7 cellular contexts compared by ENCODE assay signal in genomic region chr4:83535520-83535944, GRCh38. TPM values are rescaled to one million over a fixed set of nuclear protein-coding genes. Genes with fewer than 3 reads are reported as not detected.
DNase-seq lines count a peak whose midpoint lies in the region; ATAC-seq and TF ChIP-seq lines count a peak whose summit lies in the region.

No MANE protein-coding gene starts in this region.

- H3K4me3 Mint-ChIP-seq in activated CD4-positive, alpha-beta memory T cell treated with anti-CD3 and anti-CD28 coated beads, Interleukin-2, amount 10 ng/mL, durations not matched to agents 7 days and 5 days = peak overlapping the region; percentile 80
- peak overlapping the region; percentile 93 for H3K4me3 Mint-ChIP-seq in endothelial cell (ENCODE audit: unreplicated experiment)

- H3K4me1 ChIP-seq in mucosa of stomach (ENCODE audit: control insufficient read depth, insufficient read depth, low read length) (peaks cover 16% of the 10 kb centered on the region), stomach smooth muscle (ENCODE audit: control insufficient read depth, insufficient read depth, low read length) (peaks cover 10% of the 10 kb centered on the region)

- H3K27ac Mint-ChIP-seq in activated CD4-positive, alpha-beta memory T cell treated with anti-CD3 and anti-CD28 coated beads, Interleukin-2, amount 10 ng/mL, durations not matched to agents 7 days and 5 days = peak overlapping the region; percentile 32
- H3K27ac Mint-ChIP-seq in endothelial cell (ENCODE audit: unreplicated experiment) = no peak overlapping the region

- H3K36me3 ChIP-seq in mucosa of stomach (ENCODE audit: control insufficient read depth, insufficient read depth, low read length) = no peaks in the 10 kb centered on the region
- H3K36me3 ChIP-seq in stomach smooth muscle (ENCODE audit: control insufficient read depth in 2 of 2, insufficient read depth in 2 of 2, low read length in 2 of 2) = no peaks in the 10 kb centered on the region

- H3K27ac ChIP-seq in stomach smooth muscle (ENCODE audit: low read length) = peak overlapping the region; percentile 64

- ATAC-seq in GM18502 (IDR thresholded peaks at IDR 0.05; ENCODE audit: poor library complexity, unreplicated experiment) (peak; percentile 50), HG02759 (IDR thresholded peaks at IDR 0.05; ENCODE audit: unreplicated experiment) (peak; percentile 30)

- no peak for TF ChIP-seq CTCF in endothelial cell (IDR thresholded peaks at IDR 0.05; ENCODE audit: unreplicated experiment)

- H3K9me3 ChIP-seq in mucosa of stomach (ENCODE audit: control insufficient read depth, low read length) (no peaks in the 10 kb centered on the region), stomach smooth muscle (ENCODE audit: control insufficient read depth in 2 of 2, low read length in 2 of 2) (no peaks in the 10 kb centered on the region)

- DNase-seq in NCI-H2107 (lab: John Stamatoyannopoulos, UW) = peak; percentile 2
- DNase-seq in activated CD4-positive, alpha-beta memory T cell treated with anti-CD3 and anti-CD28 coated beads, Interleukin-2, amount 10 ng/mL, durations not matched to agents 7 days and 5 days = peak; percentile 39
- DNase-seq in endothelial cell (ENCODE audit: low spot score) = peak; percentile 11

- peak overlapping the region; percentile 84 for H3K9ac ChIP-seq in mucosa of stomach (ENCODE audit: low read length)
- H3K9ac ChIP-seq in stomach smooth muscle (ENCODE audit: low read length in 2 of 2) = peak overlapping the region; percentile 74 to 92

- CTCF ChIA-PET in activated CD4-positive, alpha-beta memory T cell treated with anti-CD3 and anti-CD28 coated beads, Interleukin-2, amount 10 ng/mL, durations not matched to agents 7 days and 5 days (lab: Charles Lee) = interaction anchor here (1.0 to 2.0 kb wide), 5 partner anchors 9 to 104 kb away, joined by 3 to 7 read pairs (median 3); no protein-coding TSS in a partner anchor

- no peaks in the 10 kb centered on the region for H3K9me3 Mint-ChIP-seq in activated CD4-positive, alpha-beta memory T cell treated with anti-CD3 and anti-CD28 coated beads, Interleukin-2, amount 10 ng/mL, durations not matched to agents 7 days and 5 days
- H3K9me3 Mint-ChIP-seq in endothelial cell (ENCODE audit: unreplicated experiment) = no peaks in the 10 kb centered on the region

- peaks cover 34% of the 10 kb centered on the region for H3K4me1 Mint-ChIP-seq in activated CD4-positive, alpha-beta memory T cell treated with anti-CD3 and anti-CD28 coated beads, Interleukin-2, amount 10 ng/mL, durations not matched to agents 7 days and 5 days
- peaks cover 14% of the 10 kb centered on the region for H3K4me1 Mint-ChIP-seq in endothelial cell (ENCODE audit: unreplicated experiment)

- peaks cover 45% of the 10 kb centered on the region for H3K27me3 Mint-ChIP-seq in activated CD4-positive, alpha-beta memory T cell treated with anti-CD3 and anti-CD28 coated beads, Interleukin-2, amount 10 ng/mL, durations not matched to agents 7 days and 5 days
- H3K27me3 Mint-ChIP-seq in endothelial cell (ENCODE audit: unreplicated experiment) = peaks cover 11% of the 10 kb centered on the region

- peaks cover 2% of the 10 kb centered on the region for H3K36me3 Mint-ChIP-seq in activated CD4-positive, alpha-beta memory T cell treated with anti-CD3 and anti-CD28 coated beads, Interleukin-2, amount 10 ng/mL, durations not matched to agents 7 days and 5 days (ENCODE audit: low read depth)
- H3K36me3 Mint-ChIP-seq in endothelial cell (ENCODE audit: low read depth, unreplicated experiment) = peaks cover 4% of the 10 kb centered on the region

- POLR2A ChIA-PET in activated CD4-positive, alpha-beta memory T cell treated with anti-CD3 and anti-CD28 coated beads, Interleukin-2, amount 10 ng/mL, durations not matched to agents 7 days and 5 days (lab: Charles Lee) = interaction anchor here (1.1 to 3.2 kb wide), 9 partner anchors 9 to 80 kb away, joined by 3 to 21 read pairs (median 7); partner anchors contain the start of genes HELQ and MRPS18C

- H3K27me3 ChIP-seq in mucosa of stomach (ENCODE audit: control insufficient read depth, insufficient read depth, low read length) (peaks cover 29% of the 10 kb centered on the region), stomach smooth muscle (ENCODE audit: control insufficient read depth in 1 of 2, insufficient read depth in 2 of 2, low read length in 2 of 2) (no peaks in the 10 kb centered on the region)

- peak overlapping the region; percentile 48 for H3K4me3 ChIP-seq in mucosa of stomach (ENCODE audit: low read length)
- H3K4me3 ChIP-seq in stomach smooth muscle (ENCODE audit: low read length in 2 of 2) = peak overlapping the region; percentile 91 to 93

RNA-seq across cellular contexts. Expression of gene GPAT3, which starts 0.4 kb away (rescaled TPM):
- 10 to 100 TPM; 27.2 to 27.7 TPM for total RNA-seq in activated CD4-positive, alpha-beta memory T cell treated with anti-CD3 and anti-CD28 coated beads, Interleukin-2, amount 10 ng/mL, durations not matched to agents 7 days and 5 days
- 16.0 TPM for total RNA-seq in endothelial cell (ENCODE audit: unreplicated experiment)

RNA-seq across cellular contexts. Expression of gene ABRAXAS1, which starts 50.6 kb away (rescaled TPM):
- total RNA-seq in activated CD4-positive, alpha-beta memory T cell treated with anti-CD3 and anti-CD28 coated beads, Interleukin-2, amount 10 ng/mL, durations not matched to agents 7 days and 5 days = 10 to 100 TPM; 11.2 to 13.7 TPM
- total RNA-seq in endothelial cell (ENCODE audit: unreplicated experiment) = 37.5 TPM

Comparison
In these comparisons a context has a peak if more than half of its experiments do, and no peak if none do; other contexts are left out.
1. Peak in every context shown above with its lines: DNase-seq, ATAC-seq, H3K4me3 ChIP-seq and H3K27ac ChIP-seq.